Comparison of ENCODE assay signal across 9 cellular contexts in genomic region chr1:78619446-78619802, GRCh38. TPM values are rescaled to one million over a fixed set of nuclear protein-coding genes. Genes with fewer than 3 reads are reported as not detected.
DNase-seq lines count a peak whose midpoint lies in the region; TF ChIP-seq lines count a peak whose summit lies in the region.
"Had no signal": no experiment of that assay in that cellular context is flagged by ENCODE, and none has a peak within 500 bp of the region (broad histone marks: within the 10 kb centered on the region; RNA-seq: fewer than 3 reads in every experiment).

No MANE protein-coding gene starts in this region.

- DNase-seq in activated CD4-positive, alpha-beta T cell treated with anti-CD3 and anti-CD28 coated beads, Interleukin-2, amount 10 ng/mL, durations not matched to agents 24 days and 14 days, result peak; percentile 66
- no peak for DNase-seq in activated CD4-positive, alpha-beta T cell treated with anti-CD3 and anti-CD28 coated beads, Interleukin-2, amount 50 U/mL, for 4 hours
- DNase-seq in HK-2 (ENCODE audit: unreplicated experiment) (peak; percentile 6), dorsolateral prefrontal cortex (no peak), retina (peak; percentile 22), H7 (no peak), SHP77 (lab: John Stamatoyannopoulos, UW) (no peak), NOMO-1 treated with DMSO at 0.1 percent for 48 hours (lab: John Stamatoyannopoulos, UW; ENCODE audit: unreplicated experiment) (no peak)

- peak in 2 of 56 donors; percentile 3 to 6 for TF ChIP-seq CTCF in dorsolateral prefrontal cortex (IDR thresholded peaks at IDR 0.05 in 54 of 56, conservative IDR thresholded peaks at IDR 0.05 in 2 of 56; ENCODE audit: low read depth in 1 of 56, partially characterized antibody in 56 of 56)

- no peaks in the 10 kb centered on the region for H3K36me3 ChIP-seq in H7 (replicated peaks; ENCODE audit: control insufficient read depth, insufficient read depth, low read length)
- H3K36me3 ChIP-seq: BLaER1 treated with 17β-estradiol and CSF1 and Interleukin-3, amounts not matched to agents 10 nM and 100 nM had no signal

- peaks cover 23% of the 10 kb centered on the region for H3K36me3 Mint-ChIP-seq in activated CD4-positive, alpha-beta T cell treated with anti-CD3 and anti-CD28 coated beads, Interleukin-2, amount 10 ng/mL, durations not matched to agents 24 days and 14 days (ENCODE audit: low read depth)

- peak overlapping the region in 54 of 59 donors; percentile 6 to 63 (median 44) for H3K4me3 ChIP-seq in dorsolateral prefrontal cortex
- no peak overlapping the region for H3K4me3 ChIP-seq in H7 (ENCODE audit: insufficient read depth, low read depth, low read length)

- H3K27me3 Mint-ChIP-seq in activated CD4-positive, alpha-beta T cell treated with anti-CD3 and anti-CD28 coated beads, Interleukin-2, amount 10 ng/mL, durations not matched to agents 24 days and 14 days, result peaks cover 7% of the 10 kb centered on the region

- peaks cover 47% of the 10 kb centered on the region for H3K4me1 Mint-ChIP-seq in activated CD4-positive, alpha-beta T cell treated with anti-CD3 and anti-CD28 coated beads, Interleukin-2, amount 10 ng/mL, durations not matched to agents 24 days and 14 days

- no peaks in the 10 kb centered on the region for H3K9me3 Mint-ChIP-seq in activated CD4-positive, alpha-beta T cell treated with anti-CD3 and anti-CD28 coated beads, Interleukin-2, amount 10 ng/mL, durations not matched to agents 24 days and 14 days

- H3K27me3 ChIP-seq in dorsolateral prefrontal cortex (no peaks in the 10 kb centered on the region), H7 (ENCODE audit: control insufficient read depth, insufficient read depth, low read length) (no peaks in the 10 kb centered on the region; the same call in 1 of the 2 replicates)
- H3K27me3 ChIP-seq: BLaER1 treated with 17β-estradiol and CSF1 and Interleukin-3, amounts not matched to agents 10 nM and 100 nM had no signal

- peak overlapping the region in 56 of 59 donors; percentile 2 to 83 (median 72) for H3K27ac ChIP-seq in dorsolateral prefrontal cortex

- H3K4me3 Mint-ChIP-seq in activated CD4-positive, alpha-beta T cell treated with anti-CD3 and anti-CD28 coated beads, Interleukin-2, amount 10 ng/mL, durations not matched to agents 24 days and 14 days, result peak overlapping the region; percentile 89

- peak overlapping the region; percentile 91 for H3K27ac Mint-ChIP-seq in activated CD4-positive, alpha-beta T cell treated with anti-CD3 and anti-CD28 coated beads, Interleukin-2, amount 10 ng/mL, durations not matched to agents 24 days and 14 days

- intact Hi-C loops in activated CD4-positive, alpha-beta T cell treated with anti-CD3 and anti-CD28 coated beads, Interleukin-2, amount 10 ng/mL, durations not matched to agents 24 days and 14 days (cut with micrococcal nuclease), result loop anchor here (10.0 kb wide), 1 partner anchor 215 kb away; no protein-coding TSS in a partner anchor
- intact Hi-C loops in dorsolateral prefrontal cortex (cut with DNase I), result loop anchor here (2.0 to 5.0 kb wide), 3 partner anchors 53 to 477 kb away; no protein-coding TSS in a partner anchor

RNA-seq across cellular contexts. Expression of gene IFI44L, which starts 0.8 kb away (rescaled TPM):
- 23.5 and 26.0 TPM in 2 replicates for total RNA-seq in activated CD4-positive, alpha-beta T cell treated with anti-CD3 and anti-CD28 coated beads, Interleukin-2, amount 10 ng/mL, durations not matched to agents 24 days and 14 days
- 100 to 1,000 TPM in 3 of 120 experiments, 10 to 100 TPM in 57, 1 to 10 TPM in 59, under 1 TPM in 1; 0.70 to 185 (median 10.2) TPM for total RNA-seq in dorsolateral prefrontal cortex
- 0.48 TPM in 1 of 2 replicates, not detected in the other for total RNA-seq in H7 (2014; rRNA removed; shearing (Covaris generic))

RNA-seq across cellular contexts. Expression of gene IFI44, which starts 30.2 kb away (rescaled TPM):
- 20.4 and 27.6 TPM in 2 replicates for total RNA-seq in activated CD4-positive, alpha-beta T cell treated with anti-CD3 and anti-CD28 coated beads, Interleukin-2, amount 10 ng/mL, durations not matched to agents 24 days and 14 days
- 10 to 100 TPM in 99 of 120 experiments, 1 to 10 TPM in 21; 5.3 to 71.7 (median 13.2) TPM for total RNA-seq in dorsolateral prefrontal cortex
- total RNA-seq in H7 (2014; rRNA removed; shearing (Covaris generic)), result not detected in 2 replicates

Comparison
In these comparisons a context has a peak if more than half of its experiments do, and no peak if none do; other contexts are left out.
1. DNase-seq: peak in activated CD4-positive, alpha-beta T cell treated with anti-CD3 and anti-CD28 coated beads, Interleukin-2, amount 10 ng/mL, durations not matched to agents 24 days and 14 days (single experiment), HK-2 (single experiment) and retina (single experiment); none in activated CD4-positive, alpha-beta T cell treated with anti-CD3 and anti-CD28 coated beads, Interleukin-2, amount 50 U/mL, for 4 hours (0 of 2), dorsolateral prefrontal cortex (0 of 10), H7 (single experiment), SHP77 (0 of 2) and NOMO-1 treated with DMSO at 0.1 percent for 48 hours (single experiment).